ENCODE assay signal across 1 cellular context in the genomic region with DNA sequence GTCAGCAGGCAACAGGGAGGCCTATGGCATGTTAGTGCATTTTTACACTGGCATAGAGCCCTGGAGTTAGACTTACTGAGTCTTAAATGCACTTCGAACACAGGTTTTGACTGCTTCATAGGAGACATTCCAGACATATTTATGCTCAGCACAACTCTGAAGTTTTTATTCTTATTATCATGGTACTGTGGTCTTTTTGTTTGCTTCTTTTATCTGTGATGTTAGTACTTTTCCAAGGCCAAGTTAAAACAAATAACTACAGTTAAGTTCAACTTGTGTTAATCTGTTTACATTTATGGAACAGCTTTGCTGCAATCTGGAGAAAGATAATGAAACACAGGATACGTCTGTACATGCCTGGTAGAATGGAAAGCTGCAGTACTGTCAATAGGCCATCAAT.
TF ChIP-seq lines count a peak whose summit lies in the region.

No MANE protein-coding gene starts in this region.

TF ChIP-seq in HepG2, 621 proteins besides CTCF, POLR2A, EP300 and RAD21 (continued from another document and continues in another):
- TF ChIP-seq, protein P1, sequence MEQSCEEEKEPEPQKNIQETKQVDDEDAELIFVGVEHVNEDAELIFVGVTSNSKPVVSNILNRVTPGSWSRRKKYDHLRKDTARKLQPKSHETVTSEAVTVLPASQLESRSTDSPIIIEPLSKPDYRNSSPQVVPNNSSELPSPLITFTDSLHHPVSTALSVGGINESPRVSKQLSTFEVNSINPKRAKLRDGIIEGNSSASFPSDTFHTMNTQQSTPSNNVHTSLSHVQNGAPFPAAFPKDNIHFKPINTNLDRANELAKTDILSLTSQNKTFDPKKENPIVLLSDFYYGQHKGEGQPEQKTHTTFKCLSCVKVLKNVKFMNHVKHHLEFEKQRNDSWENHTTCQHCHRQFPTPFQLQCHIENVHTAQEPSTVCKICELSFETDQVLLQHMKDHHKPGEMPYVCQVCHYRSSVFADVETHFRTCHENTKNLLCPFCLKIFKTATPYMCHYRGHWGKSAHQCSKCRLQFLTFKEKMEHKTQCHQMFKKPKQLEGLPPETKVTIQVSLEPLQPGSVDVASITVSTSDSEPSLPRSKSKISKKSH (CRISPR knock-in tag; IDR thresholded peaks at IDR 0.05; ENCODE audit: borderline replicate concordance) = no peak
- TF ChIP-seq, protein P2, sequence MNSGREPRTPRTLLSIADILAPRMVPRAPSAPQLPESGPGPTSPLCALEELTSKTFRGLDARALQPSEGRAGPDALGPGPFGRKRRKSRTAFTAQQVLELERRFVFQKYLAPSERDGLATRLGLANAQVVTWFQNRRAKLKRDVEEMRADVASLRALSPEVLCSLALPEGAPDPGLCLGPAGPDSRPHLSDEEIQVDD (CRISPR knock-in tag; IDR thresholded peaks at IDR 0.05; ENCODE audit: borderline replicate concordance) = no peak
- no peak for TF ChIP-seq RBM22 (optimal IDR thresholded peaks at IDR 0.05; ENCODE audit: low read length)
- no peak for TF ChIP-seq SMARCE1 (IDR thresholded peaks at IDR 0.05; ENCODE audit: borderline replicate concordance)
- TF ChIP-seq, protein P3, sequence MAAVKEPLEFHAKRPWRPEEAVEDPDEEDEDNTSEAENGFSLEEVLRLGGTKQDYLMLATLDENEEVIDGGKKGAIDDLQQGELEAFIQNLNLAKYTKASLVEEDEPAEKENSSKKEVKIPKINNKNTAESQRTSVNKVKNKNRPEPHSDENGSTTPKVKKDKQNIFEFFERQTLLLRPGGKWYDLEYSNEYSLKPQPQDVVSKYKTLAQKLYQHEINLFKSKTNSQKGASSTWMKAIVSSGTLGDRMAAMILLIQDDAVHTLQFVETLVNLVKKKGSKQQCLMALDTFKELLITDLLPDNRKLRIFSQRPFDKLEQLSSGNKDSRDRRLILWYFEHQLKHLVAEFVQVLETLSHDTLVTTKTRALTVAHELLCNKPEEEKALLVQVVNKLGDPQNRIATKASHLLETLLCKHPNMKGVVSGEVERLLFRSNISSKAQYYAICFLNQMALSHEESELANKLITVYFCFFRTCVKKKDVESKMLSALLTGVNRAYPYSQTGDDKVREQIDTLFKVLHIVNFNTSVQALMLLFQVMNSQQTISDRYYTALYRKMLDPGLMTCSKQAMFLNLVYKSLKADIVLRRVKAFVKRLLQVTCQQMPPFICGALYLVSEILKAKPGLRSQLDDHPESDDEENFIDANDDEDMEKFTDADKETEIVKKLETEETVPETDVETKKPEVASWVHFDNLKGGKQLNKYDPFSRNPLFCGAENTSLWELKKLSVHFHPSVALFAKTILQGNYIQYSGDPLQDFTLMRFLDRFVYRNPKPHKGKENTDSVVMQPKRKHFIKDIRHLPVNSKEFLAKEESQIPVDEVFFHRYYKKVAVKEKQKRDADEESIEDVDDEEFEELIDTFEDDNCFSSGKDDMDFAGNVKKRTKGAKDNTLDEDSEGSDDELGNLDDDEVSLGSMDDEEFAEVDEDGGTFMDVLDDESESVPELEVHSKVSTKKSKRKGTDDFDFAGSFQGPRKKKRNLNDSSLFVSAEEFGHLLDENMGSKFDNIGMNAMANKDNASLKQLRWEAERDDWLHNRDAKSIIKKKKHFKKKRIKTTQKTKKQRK (IDR thresholded peaks at IDR 0.05; ENCODE audit: low read length) = no peak
- TF ChIP-seq FOXP4 (CRISPR knock-in tag; IDR thresholded peaks at IDR 0.05) = peak; percentile 68
- no peak for TF ChIP-seq ZNF615 (CRISPR knock-in tag; IDR thresholded peaks at IDR 0.05; ENCODE audit: borderline replicate concordance)
- no peak for TF ChIP-seq ZNF326 (CRISPR knock-in tag; IDR thresholded peaks at IDR 0.05; ENCODE audit: borderline replicate concordance)
- no peak for TF ChIP-seq ZNF781 (CRISPR knock-in tag; IDR thresholded peaks at IDR 0.05; ENCODE audit: borderline replicate concordance, not compliant biosample characterization)
- TF ChIP-seq CHD2 (IDR thresholded peaks at IDR 0.05; ENCODE audit: low read depth, low read length) = no peak
- TF ChIP-seq, protein P4, sequence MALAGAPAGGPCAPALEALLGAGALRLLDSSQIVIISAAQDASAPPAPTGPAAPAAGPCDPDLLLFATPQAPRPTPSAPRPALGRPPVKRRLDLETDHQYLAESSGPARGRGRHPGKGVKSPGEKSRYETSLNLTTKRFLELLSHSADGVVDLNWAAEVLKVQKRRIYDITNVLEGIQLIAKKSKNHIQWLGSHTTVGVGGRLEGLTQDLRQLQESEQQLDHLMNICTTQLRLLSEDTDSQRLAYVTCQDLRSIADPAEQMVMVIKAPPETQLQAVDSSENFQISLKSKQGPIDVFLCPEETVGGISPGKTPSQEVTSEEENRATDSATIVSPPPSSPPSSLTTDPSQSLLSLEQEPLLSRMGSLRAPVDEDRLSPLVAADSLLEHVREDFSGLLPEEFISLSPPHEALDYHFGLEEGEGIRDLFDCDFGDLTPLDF (CRISPR knock-in tag; IDR thresholded peaks at IDR 0.05) = no peak
- no peak for TF ChIP-seq THAP9 (CRISPR knock-in tag; IDR thresholded peaks at IDR 0.05; ENCODE audit: borderline replicate concordance)
- TF ChIP-seq ZNF850 (CRISPR knock-in tag; conservative IDR thresholded peaks at IDR 0.05) = no peak
- no peak for TF ChIP-seq ZFP82 (CRISPR knock-in tag; IDR thresholded peaks at IDR 0.05; ENCODE audit: borderline replicate concordance)
- TF ChIP-seq TEAD3 (CRISPR knock-in tag; optimal IDR thresholded peaks at IDR 0.05; ENCODE audit: borderline replicate concordance) = peak; percentile 79
- TF ChIP-seq ZNF263 (CRISPR knock-in tag; IDR thresholded peaks at IDR 0.05) = no peak
- TF ChIP-seq PPARG (CRISPR knock-in tag; conservative IDR thresholded peaks at IDR 0.05) = no peak
- TF ChIP-seq ZNF552 (CRISPR knock-in tag; IDR thresholded peaks at IDR 0.05; ENCODE audit: borderline replicate concordance) = no peak
- TF ChIP-seq NR0B2 (CRISPR knock-in tag; IDR thresholded peaks at IDR 0.05) = no peak
- no peak for TF ChIP-seq TSC22D2 (CRISPR knock-in tag; IDR thresholded peaks at IDR 0.05; ENCODE audit: borderline replicate concordance)
- TF ChIP-seq, protein P5, sequence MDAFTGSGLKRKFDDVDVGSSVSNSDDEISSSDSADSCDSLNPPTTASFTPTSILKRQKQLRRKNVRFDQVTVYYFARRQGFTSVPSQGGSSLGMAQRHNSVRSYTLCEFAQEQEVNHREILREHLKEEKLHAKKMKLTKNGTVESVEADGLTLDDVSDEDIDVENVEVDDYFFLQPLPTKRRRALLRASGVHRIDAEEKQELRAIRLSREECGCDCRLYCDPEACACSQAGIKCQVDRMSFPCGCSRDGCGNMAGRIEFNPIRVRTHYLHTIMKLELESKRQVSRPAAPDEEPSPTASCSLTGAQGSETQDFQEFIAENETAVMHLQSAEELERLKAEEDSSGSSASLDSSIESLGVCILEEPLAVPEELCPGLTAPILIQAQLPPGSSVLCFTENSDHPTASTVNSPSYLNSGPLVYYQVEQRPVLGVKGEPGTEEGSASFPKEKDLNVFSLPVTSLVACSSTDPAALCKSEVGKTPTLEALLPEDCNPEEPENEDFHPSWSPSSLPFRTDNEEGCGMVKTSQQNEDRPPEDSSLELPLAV (CRISPR knock-in tag; conservative IDR thresholded peaks at IDR 0.05; ENCODE audit: low read depth) = no peak
- TF ChIP-seq, protein P6, sequence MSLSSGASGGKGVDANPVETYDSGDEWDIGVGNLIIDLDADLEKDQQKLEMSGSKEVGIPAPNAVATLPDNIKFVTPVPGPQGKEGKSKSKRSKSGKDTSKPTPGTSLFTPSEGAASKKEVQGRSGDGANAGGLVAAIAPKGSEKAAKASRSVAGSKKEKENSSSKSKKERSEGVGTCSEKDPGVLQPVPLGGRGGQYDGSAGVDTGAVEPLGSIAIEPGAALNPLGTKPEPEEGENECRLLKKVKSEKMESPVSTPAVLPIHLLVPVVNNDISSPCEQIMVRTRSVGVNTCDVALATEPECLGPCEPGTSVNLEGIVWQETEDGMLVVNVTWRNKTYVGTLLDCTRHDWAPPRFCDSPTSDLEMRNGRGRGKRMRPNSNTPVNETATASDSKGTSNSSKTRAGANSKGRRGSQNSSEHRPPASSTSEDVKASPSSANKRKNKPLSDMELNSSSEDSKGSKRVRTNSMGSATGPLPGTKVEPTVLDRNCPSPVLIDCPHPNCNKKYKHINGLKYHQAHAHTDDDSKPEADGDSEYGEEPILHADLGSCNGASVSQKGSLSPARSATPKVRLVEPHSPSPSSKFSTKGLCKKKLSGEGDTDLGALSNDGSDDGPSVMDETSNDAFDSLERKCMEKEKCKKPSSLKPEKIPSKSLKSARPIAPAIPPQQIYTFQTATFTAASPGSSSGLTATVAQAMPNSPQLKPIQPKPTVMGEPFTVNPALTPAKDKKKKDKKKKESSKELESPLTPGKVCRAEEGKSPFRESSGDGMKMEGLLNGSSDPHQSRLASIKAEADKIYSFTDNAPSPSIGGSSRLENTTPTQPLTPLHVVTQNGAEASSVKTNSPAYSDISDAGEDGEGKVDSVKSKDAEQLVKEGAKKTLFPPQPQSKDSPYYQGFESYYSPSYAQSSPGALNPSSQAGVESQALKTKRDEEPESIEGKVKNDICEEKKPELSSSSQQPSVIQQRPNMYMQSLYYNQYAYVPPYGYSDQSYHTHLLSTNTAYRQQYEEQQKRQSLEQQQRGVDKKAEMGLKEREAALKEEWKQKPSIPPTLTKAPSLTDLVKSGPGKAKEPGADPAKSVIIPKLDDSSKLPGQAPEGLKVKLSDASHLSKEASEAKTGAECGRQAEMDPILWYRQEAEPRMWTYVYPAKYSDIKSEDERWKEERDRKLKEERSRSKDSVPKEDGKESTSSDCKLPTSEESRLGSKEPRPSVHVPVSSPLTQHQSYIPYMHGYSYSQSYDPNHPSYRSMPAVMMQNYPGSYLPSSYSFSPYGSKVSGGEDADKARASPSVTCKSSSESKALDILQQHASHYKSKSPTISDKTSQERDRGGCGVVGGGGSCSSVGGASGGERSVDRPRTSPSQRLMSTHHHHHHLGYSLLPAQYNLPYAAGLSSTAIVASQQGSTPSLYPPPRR (CRISPR knock-in tag; IDR thresholded peaks at IDR 0.05; ENCODE audit: borderline replicate concordance) = peak; percentile 80; the same call in 1 of the 2 replicates
- no peak for TF ChIP-seq ZNF724P (CRISPR knock-in tag; IDR thresholded peaks at IDR 0.05; ENCODE audit: borderline replicate concordance)
- no peak for TF ChIP-seq ZNF691 (CRISPR knock-in tag; IDR thresholded peaks at IDR 0.05; ENCODE audit: borderline replicate concordance, low read depth)
- TF ChIP-seq RFX3 (CRISPR knock-in tag; IDR thresholded peaks at IDR 0.05) = no peak
- no peak for TF ChIP-seq ZNF329 (CRISPR knock-in tag; IDR thresholded peaks at IDR 0.05; ENCODE audit: low read depth)
- no peak for TF ChIP-seq IRF1 (CRISPR knock-in tag; IDR thresholded peaks at IDR 0.05; ENCODE audit: low read depth)
- TF ChIP-seq ZIK1 (CRISPR knock-in tag; IDR thresholded peaks at IDR 0.05; ENCODE audit: borderline replicate concordance, low read depth) = no peak
- no peak for TF ChIP-seq SSRP1 (CRISPR knock-in tag; IDR thresholded peaks at IDR 0.05)
- TF ChIP-seq RARA (CRISPR knock-in tag; IDR thresholded peaks at IDR 0.05) = peak; percentile 51
